Comparison of ENCODE assay signal across 27 cellular contexts in the genomic region with DNA sequence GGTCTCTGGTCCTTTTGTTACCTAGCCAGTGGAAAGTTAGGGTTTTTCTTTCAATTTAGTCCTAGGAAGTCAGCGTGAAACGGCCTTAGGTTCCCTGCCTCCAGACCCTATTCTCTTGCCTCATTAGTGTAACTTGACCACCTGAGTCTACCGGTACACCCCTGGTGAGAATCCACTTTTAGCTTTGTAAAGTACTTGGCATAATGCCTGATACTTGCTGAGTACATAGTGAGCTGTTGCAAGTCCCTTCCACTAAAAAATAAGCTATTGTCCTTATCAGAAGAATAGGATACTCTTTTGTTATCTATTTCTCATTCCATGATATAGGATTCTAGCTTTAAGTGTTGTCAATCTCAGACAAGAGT.
A peak's percentile ranks its signal among the peaks of the same experiment; 100 is the strongest.
DNase-seq lines count a peak whose midpoint lies in the region; ATAC-seq and TF ChIP-seq lines count a peak whose summit lies in the region.
"Had no signal": no experiment of that assay in that cellular context is flagged by ENCODE, and none has a peak within 500 bp of the region (broad histone marks: within the 10 kb centered on the region; RNA-seq: fewer than 3 reads in every experiment).

No MANE protein-coding gene starts in this region.

- H3K4me3 ChIP-seq in lower lobe of right lung: no peak overlapping the region
- H3K4me3 ChIP-seq in SJCRH30: no peak overlapping the region
- H3K4me3 ChIP-seq: ascending aorta, cardiac muscle cell, coronary artery, heart right ventricle, ovary, smooth muscle cell, stomach, thyroid gland, vagina had no signal

- H3K9me3 ChIP-seq in lower lobe of right lung (no peaks in the 10 kb centered on the region), SJCRH30 (replicated peaks) (no peaks in the 10 kb centered on the region)
- H3K9me3 ChIP-seq: ascending aorta, heart right ventricle, ovary, stomach, thyroid gland, vagina had no signal

- DNase-seq in DMS53 (lab: John Stamatoyannopoulos, UW) (peak; percentile 10), DMS53 treated with DMSO at 0.1 percent for 48 hours (lab: John Stamatoyannopoulos, UW; ENCODE audit: unreplicated experiment) (no peak), NCI-H146 treated with DMSO at 0.1 percent for 48 hours (lab: John Stamatoyannopoulos, UW; ENCODE audit: unreplicated experiment) (peak; percentile 84), NCI-H524 (lab: John Stamatoyannopoulos, UW) (peak; percentile 2 to 43), lower lobe of right lung (no peak), SJCRH30 (no peak), NCI-H2196 (lab: John Stamatoyannopoulos, UW; ENCODE audit: unreplicated experiment) (no peak)
- DNase-seq: activated CD4-positive, alpha-beta T cell treated with anti-CD3 and anti-CD28 coated beads for 36 hours; activated effector memory CD4-positive, alpha-beta T cell treated with anti-CD3 and anti-CD28 coated beads, Interleukin-2, amount 50 U/mL, for 16 hours; activated naive CD8-positive, alpha-beta T cell treated with anti-CD3 and anti-CD28 coated beads, Interleukin-2, amount 10 ng/mL, durations not matched to agents 7 days and 5 days; effector memory CD8-positive, alpha-beta T cell; heart right ventricle; mammary epithelial cell; NCI-H1048; nephron progenitor cell; ovary; stimulated activated CD4-positive, alpha-beta T cell treated with anti-CD3 and anti-CD28 coated beads, Interleukin-1b, Interleukin-23, amount 100 ng/mL, for 48 hours; stimulated activated CD8-positive, alpha-beta memory T cell treated with anti-CD3 and anti-CD28 coated beads, Interleukin-4, amount 100 ng/mL, for 48 hours; stomach had no signal

- intact Hi-C loops in lower lobe of right lung (cut with DNase I): no loop called here

- H3K36me3 ChIP-seq in lower lobe of right lung (no peaks in the 10 kb centered on the region), SJCRH30 (no peaks in the 10 kb centered on the region)
- H3K36me3 ChIP-seq: ascending aorta, cardiac muscle cell, heart right ventricle, ovary, stomach, thyroid gland, vagina had no signal

- no peak overlapping the region for H3K27ac ChIP-seq in lower lobe of right lung
- H3K27ac ChIP-seq in SJCRH30: no peak overlapping the region
- H3K27ac ChIP-seq: 22Rv1, ascending aorta, cardiac muscle cell, coronary artery, heart right ventricle, ovary, stomach, thyroid gland, vagina had no signal

- no peak for TF ChIP-seq CTCF in lower lobe of right lung (IDR thresholded peaks at IDR 0.05)

- peak; percentile 56 to 57 for ATAC-seq in lower lobe of right lung
- ATAC-seq in HG02759 (IDR thresholded peaks at IDR 0.05; ENCODE audit: unreplicated experiment): no peak
- ATAC-seq: effector memory CD8-positive, alpha-beta T cell; heart right ventricle had no signal

- no peaks in the 10 kb centered on the region for H3K27me3 ChIP-seq in lower lobe of right lung (ENCODE audit: low read depth)
- no peaks in the 10 kb centered on the region for H3K27me3 ChIP-seq in SJCRH30
- H3K27me3 ChIP-seq: ascending aorta, cardiac muscle cell, heart right ventricle, ovary, stomach, thyroid gland, vagina had no signal

- H3K4me1 ChIP-seq in lower lobe of right lung (no peaks in the 10 kb centered on the region), SJCRH30 (no peaks in the 10 kb centered on the region)
- H3K4me1 ChIP-seq: ascending aorta, heart right ventricle, stomach, vagina had no signal

Comparison
In these comparisons a context has a peak if more than half of its experiments do, and no peak if none do; other contexts are left out.
1. DNase-seq: peak in DMS53 (single experiment), NCI-H146 treated with DMSO at 0.1 percent for 48 hours (single experiment) and NCI-H524 (2 of 2); none in DMS53 treated with DMSO at 0.1 percent for 48 hours (single experiment), lower lobe of right lung (single experiment), SJCRH30 (0 of 2) and NCI-H2196 (single experiment).